ENCODE assay signal across 8 cellular contexts in the genomic region with DNA sequence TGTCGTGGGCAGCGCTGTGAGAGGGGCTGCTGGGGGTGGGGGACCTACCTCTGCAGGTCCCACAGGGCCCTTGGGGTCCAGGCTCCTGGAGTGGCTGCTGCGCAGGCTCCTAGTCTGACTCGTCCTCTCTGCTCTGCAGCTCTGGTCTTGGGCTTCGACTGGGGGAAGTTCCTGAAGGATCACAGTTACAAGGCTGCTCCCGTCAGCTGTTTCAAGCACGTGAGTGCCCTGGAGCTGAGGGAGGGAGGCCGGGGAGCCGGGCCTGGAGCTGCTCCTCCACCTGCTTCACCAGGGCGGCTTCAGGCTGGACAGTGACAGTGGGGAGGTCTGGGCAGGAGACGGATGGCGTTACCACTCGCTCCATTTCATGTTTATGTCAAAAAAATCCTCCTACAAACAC. TPM values are rescaled to one million over a fixed set of nuclear protein-coding genes. Genes with fewer than 3 reads are reported as not detected.
DNase-seq lines count a peak whose midpoint lies in the region; ATAC-seq, FAIRE-seq and TF ChIP-seq lines count a peak whose summit lies in the region.

No MANE protein-coding gene starts in this region.

- H3K4me3 Mint-ChIP-seq in activated CD4-positive, alpha-beta T cell treated with anti-CD3 and anti-CD28 coated beads for 36 hours = peak overlapping the region; percentile 48

- DNase-seq in activated CD4-positive, alpha-beta T cell treated with anti-CD3 and anti-CD28 coated beads for 36 hours = no peak
- no peak for DNase-seq in activated CD4-positive, alpha-beta T cell treated with anti-CD3 and anti-CD28 coated beads for 1 hour
- no peak for DNase-seq in adrenal gland
- no peak for DNase-seq in RCC 7860 (ENCODE audit: low spot score)
- no peak for DNase-seq in NCI-H2227 (lab: John Stamatoyannopoulos, UW; ENCODE audit: unreplicated experiment)

- H3K36me3 ChIP-seq in adrenal gland (replicated peaks in 1 of 2) (peaks cover 0 to 40% of the 10 kb centered on the region in 2 donors), iPS-15b (ENCODE audit: control insufficient read depth, insufficient read depth, low read length) (peaks cover 36% of the 10 kb centered on the region)

- H3K9me3 ChIP-seq in adrenal gland (replicated peaks in 1 of 3) = no peaks in the 10 kb centered on the region
- H3K9me3 ChIP-seq in iPS-15b (ENCODE audit: control insufficient read depth, insufficient read depth, low read length) = no peaks in the 10 kb centered on the region

- no peaks in the 10 kb centered on the region for H3K9me3 Mint-ChIP-seq in activated CD4-positive, alpha-beta T cell treated with anti-CD3 and anti-CD28 coated beads for 36 hours (ENCODE audit: low read depth)

- intact Hi-C loops in activated CD4-positive, alpha-beta T cell treated with anti-CD3 and anti-CD28 coated beads for 36 hours (cut with DNase I, micrococcal nuclease) = loop anchor here in 1 of 2 experiments (1.0 kb wide), 1 partner anchor 12 kb away; a partner anchor contains a TSS
- intact Hi-C loops in adrenal gland (cut with DNase I) = no loop called here

- peaks cover 16% of the 10 kb centered on the region for H3K4me1 Mint-ChIP-seq in activated CD4-positive, alpha-beta T cell treated with anti-CD3 and anti-CD28 coated beads for 36 hours

- peaks cover 0 to 16% of the 10 kb centered on the region in 2 donors for H3K4me1 ChIP-seq in adrenal gland (replicated peaks in 1 of 2)
- peaks cover 10% of the 10 kb centered on the region for H3K4me1 ChIP-seq in iPS-15b (ENCODE audit: control insufficient read depth, insufficient read depth, low read length)

- ATAC-seq in activated CD4-positive, alpha-beta T cell treated with anti-CD3 and anti-CD28 coated beads for 36 hours = no peak
- ATAC-seq in GM18867 (IDR thresholded peaks at IDR 0.05; ENCODE audit: unreplicated experiment) = no peak

- CTCF ChIA-PET in activated CD4-positive, alpha-beta T cell treated with anti-CD3 and anti-CD28 coated beads for 36 hours (lab: Charles Lee) = interaction anchor here (1.2 to 3.5 kb wide), 3 partner anchors 19 to 295 kb away, joined by 4 to 12 read pairs (median 4); no protein-coding TSS in a partner anchor

- H3K27me3 ChIP-seq in adrenal gland (no peaks in the 10 kb centered on the region), iPS-15b (ENCODE audit: control insufficient read depth, insufficient read depth, low read length) (no peaks in the 10 kb centered on the region)

- H3K27ac Mint-ChIP-seq in activated CD4-positive, alpha-beta T cell treated with anti-CD3 and anti-CD28 coated beads for 36 hours = peak overlapping the region; percentile 91

- no peak for TF ChIP-seq CTCF in adrenal gland (IDR thresholded peaks at IDR 0.05)

- H3K4me3 ChIP-seq in adrenal gland (no peak overlapping the region), iPS-15b (ENCODE audit: low read depth, low read length) (no peak overlapping the region)

- no peak for FAIRE-seq in RCC 7860 (lab: Jason Lieb, UNC)

- H3K9ac ChIP-seq in iPS-15b (ENCODE audit: low read depth, low read length) = peak overlapping the region; percentile 24

- peaks cover 51% of the 10 kb centered on the region for H3K36me3 Mint-ChIP-seq in activated CD4-positive, alpha-beta T cell treated with anti-CD3 and anti-CD28 coated beads for 36 hours (ENCODE audit: low read depth)

- peak overlapping the region in 3 of 5 donors; percentile 41 to 84 (median 80) for H3K27ac ChIP-seq in adrenal gland
- peak overlapping the region; percentile 77 for H3K27ac ChIP-seq in temporal lobe (ENCODE audit: low read depth, low read length)

- POLR2A ChIA-PET in activated CD4-positive, alpha-beta T cell treated with anti-CD3 and anti-CD28 coated beads for 36 hours (lab: Charles Lee) = interaction anchor here (0.6 to 1.8 kb wide), 4 partner anchors 21 to 261 kb away, joined by 3 to 7 read pairs (median 4); a partner anchor contains a TSS

- TF ChIP-seq POLR2A in adrenal gland (IDR thresholded peaks at IDR 0.05) = no peak

- H3K27me3 Mint-ChIP-seq in activated CD4-positive, alpha-beta T cell treated with anti-CD3 and anti-CD28 coated beads for 36 hours = no peaks in the 10 kb centered on the region

- WGBS in adrenal gland, 4 donors = 76 to 87% (median 83%) methylated on average over 11 to 13 of the region's 13 CpGs

RNA-seq across cellular contexts. Expression of a gene that starts 11.9 kb away (rescaled TPM):
- 10 to 100 TPM; 24.4 to 25.1 TPM for total RNA-seq in activated CD4-positive, alpha-beta T cell treated with anti-CD3 and anti-CD28 coated beads for 36 hours
- total RNA-seq in adrenal gland (10 to 100 TPM; 16.1 to 31.9 (median 26.4) TPM), temporal lobe (18.2 TPM)
- 10 to 100 TPM; 18.7 to 23.7 (median 21.4) TPM for polyA plus RNA-seq in adrenal gland

RNA-seq across cellular contexts. Expression of a gene that starts 23.7 kb away (rescaled TPM):
- total RNA-seq in activated CD4-positive, alpha-beta T cell treated with anti-CD3 and anti-CD28 coated beads for 36 hours = under 1 TPM; 0.11 TPM
- total RNA-seq in adrenal gland = 10 to 100 TPM in 1 of 8 donors, 1 to 10 TPM in 7; 2.0 to 10.2 (median 3.4) TPM
- 10 to 100 TPM in 1 of 3 donors, 1 to 10 TPM in 1, under 1 TPM in 1; 0.15 to 21.9 (median 9.2) TPM for polyA plus RNA-seq in adrenal gland
- total RNA-seq in temporal lobe = 2.7 TPM
